ENCODE assay signal across 8 cellular contexts in the genomic region with DNA sequence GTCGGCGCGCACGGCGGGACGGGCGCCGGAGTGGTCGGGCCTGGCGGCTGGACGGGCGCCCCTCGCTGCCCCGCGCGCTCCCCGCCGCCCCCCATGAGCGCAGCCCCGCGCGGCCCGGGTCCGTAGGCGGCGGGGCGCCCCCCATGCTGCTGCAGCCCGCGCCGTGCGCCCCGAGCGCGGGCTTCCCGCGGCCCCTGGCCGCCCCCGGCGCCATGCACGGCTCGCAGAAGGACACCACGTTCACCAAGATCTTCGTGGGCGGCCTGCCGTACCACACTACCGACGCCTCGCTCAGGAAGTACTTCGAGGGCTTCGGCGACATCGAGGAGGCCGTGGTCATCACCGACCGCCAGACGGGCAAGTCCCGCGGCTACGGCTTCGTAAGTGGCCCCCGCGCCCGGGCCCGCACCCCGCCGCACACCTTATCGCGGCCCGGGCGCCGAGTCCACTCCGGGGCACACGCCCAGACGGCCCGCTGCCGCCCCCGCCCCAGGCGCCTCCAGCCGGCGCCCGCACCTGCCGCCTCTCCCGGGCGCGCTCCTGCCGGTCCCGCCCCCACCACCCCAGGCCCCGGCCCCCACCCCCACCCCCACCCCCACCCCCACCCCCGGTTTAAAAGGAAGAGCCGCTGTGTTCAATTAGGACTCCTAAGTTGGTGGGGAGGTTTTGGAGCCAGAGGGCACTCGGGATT. TPM values are rescaled to one million over a fixed set of nuclear protein-coding genes. Genes with fewer than 3 reads are reported as not detected.
A peak's percentile ranks its signal among the peaks of the same experiment; 100 is the strongest.
DNase-seq lines count a peak whose midpoint lies in the region; ATAC-seq, FAIRE-seq and TF ChIP-seq lines count a peak whose summit lies in the region.

No MANE protein-coding gene starts in this region.

- peaks cover 29% of the 10 kb centered on the region for H4K20me1 ChIP-seq in astrocyte (ENCODE audit: insufficient read depth, low read length)

- FAIRE-seq in astrocyte (lab: Jason Lieb, UNC) = no peak

- H3K36me3 ChIP-seq in astrocyte (ENCODE audit: insufficient read depth, low read length) (no peaks in the 10 kb centered on the region), stomach smooth muscle (ENCODE audit: control insufficient read depth in 2 of 2, insufficient read depth in 2 of 2, low read length in 2 of 2) (peaks cover 8 to 15% of the 10 kb centered on the region in 2 donors)

- ATAC-seq in GM21619 (IDR thresholded peaks at IDR 0.05; ENCODE audit: unreplicated experiment) = peak; percentile 3
- ATAC-seq in GM21786 (IDR thresholded peaks at IDR 0.05; ENCODE audit: unreplicated experiment) = no peak
- no peak for ATAC-seq in left lobe of liver

- peak overlapping the region; percentile 79 for H3K9ac ChIP-seq in astrocyte (ENCODE audit: low read length)
- H3K9ac ChIP-seq in stomach smooth muscle (ENCODE audit: low read length in 2 of 2) = peak overlapping the region; percentile 80 to 87

- H3K27ac ChIP-seq in astrocyte (ENCODE audit: low read depth, low read length) (no peak overlapping the region), layer of hippocampus (ENCODE audit: low read depth, low read length) (peak overlapping the region; percentile 46), stomach smooth muscle (ENCODE audit: low read length) (peak overlapping the region; percentile 89)

- H3K9me3 ChIP-seq in astrocyte (ENCODE audit: insufficient read depth, low read depth, low read length) (no peaks in the 10 kb centered on the region), stomach smooth muscle (ENCODE audit: control insufficient read depth in 2 of 2, low read length in 2 of 2) (no peaks in the 10 kb centered on the region)

- DNase-seq in NB4 (ENCODE audit: low read depth) = peak; percentile 54
- DNase-seq in astrocyte (ENCODE audit: low read depth) = no peak
- no peak for DNase-seq in left lobe of liver (ENCODE audit: low spot score)

- H3K27ac Mint-ChIP-seq in astrocyte (ENCODE audit: unreplicated experiment) = no peak overlapping the region

- H3K4me1 Mint-ChIP-seq in astrocyte (ENCODE audit: low read depth, unreplicated experiment) = peaks cover 29% of the 10 kb centered on the region

- peak overlapping the region; percentile 84 for H3K4me3 ChIP-seq in GM08714 (ENCODE audit: low read length)
- H3K4me3 ChIP-seq in NB4 (ENCODE audit: low read depth, low read length) = peak overlapping the region; percentile 74
- peak overlapping the region; percentile 66 for H3K4me3 ChIP-seq in astrocyte (ENCODE audit: insufficient read depth, low read depth, low read length)
- H3K4me3 ChIP-seq in stomach smooth muscle (ENCODE audit: low read length in 2 of 2) = peak overlapping the region; percentile 68 to 84

- H3K36me3 Mint-ChIP-seq in astrocyte (ENCODE audit: low read depth, unreplicated experiment) = peaks cover 9% of the 10 kb centered on the region

- peak; percentile 2 for TF ChIP-seq POLR2A in NB4 (IDR thresholded peaks at IDR 0.05; ENCODE audit: extremely low read depth, insufficient read length)

- no peaks in the 10 kb centered on the region for H3K9me3 Mint-ChIP-seq in astrocyte (ENCODE audit: unreplicated experiment)

- peak overlapping the region; percentile 84 for H3K4me2 ChIP-seq in astrocyte (ENCODE audit: low read length)

- no peak for TF ChIP-seq CTCF in NB4 (IDR thresholded peaks at IDR 0.05; ENCODE audit: low read depth, low read length)
- TF ChIP-seq CTCF in astrocyte (IDR thresholded peaks at IDR 0.05; ENCODE audit: insufficient read depth, low read depth, low read length) = no peak

- H2AFZ ChIP-seq in astrocyte (ENCODE audit: low read depth, low read length) = peak overlapping the region; percentile 73

- peaks cover 28% of the 10 kb centered on the region for H3K4me1 ChIP-seq in astrocyte (ENCODE audit: insufficient read depth, low read length)
- H3K4me1 ChIP-seq in stomach smooth muscle (ENCODE audit: control insufficient read depth, insufficient read depth, low read length) = peaks cover 61% of the 10 kb centered on the region

- H3K27me3 Mint-ChIP-seq in astrocyte (ENCODE audit: low read depth, unreplicated experiment) = no peaks in the 10 kb centered on the region

- H3K27me3 ChIP-seq in astrocyte (ENCODE audit: insufficient read depth, low read length) (no peaks in the 10 kb centered on the region), layer of hippocampus (ENCODE audit: control insufficient read depth, insufficient read depth, low read length) (no peaks in the 10 kb centered on the region), stomach smooth muscle (ENCODE audit: control insufficient read depth in 1 of 2, insufficient read depth in 2 of 2, low read length in 2 of 2) (no peaks in the 10 kb centered on the region)

- peaks cover 36% of the 10 kb centered on the region for H3K79me2 ChIP-seq in astrocyte (ENCODE audit: insufficient read depth, low read length)

- peak overlapping the region; percentile 89 for H3K4me3 Mint-ChIP-seq in astrocyte (ENCODE audit: unreplicated experiment)

RNA-seq across cellular contexts. Expression of gene RBM38, which starts 0.4 kb away (rescaled TPM):
- total RNA-seq in astrocyte (33.8 and 43.5 TPM in 2 replicates), left lobe of liver (6.0 TPM)

RNA-seq across cellular contexts. Expression of gene RAE1, which starts 40.5 kb away (rescaled TPM):
- total RNA-seq in astrocyte = 29.2 and 31.1 TPM in 2 replicates
- 9.0 TPM for total RNA-seq in left lobe of liver
